ENCODE assay signal across 11 cellular contexts in genomic region chr10:30048768-30049507, GRCh38. TPM values are rescaled to one million over a fixed set of nuclear protein-coding genes. Genes with fewer than 3 reads are reported as not detected.
DNase-seq lines count a peak whose midpoint lies in the region; ATAC-seq and TF ChIP-seq lines count a peak whose summit lies in the region.
"Had no signal": no experiment of that assay in that cellular context is flagged by ENCODE, and none has a peak within 500 bp of the region (broad histone marks: within the 10 kb centered on the region; RNA-seq: fewer than 3 reads in every experiment).

No MANE protein-coding gene starts in this region.

- peaks cover 23% of the 10 kb centered on the region for H3K4me1 Mint-ChIP-seq in activated T-cell treated with anti-CD3 and anti-CD28 coated beads, Interleukin-2, amount 50 U/mL, for 72 hours (ENCODE audit: low read depth)
- H3K4me1 Mint-ChIP-seq in activated T-cell treated with anti-CD3 and anti-CD28 coated beads, Interleukin-2, amount 50 U/mL, for 24 hours (ENCODE audit: low read depth), result peaks cover 18% of the 10 kb centered on the region
- H3K4me1 Mint-ChIP-seq in T-helper 17 cell, result peaks cover 19% of the 10 kb centered on the region

- no peak for DNase-seq in activated T-cell treated with anti-CD3 and anti-CD28 coated beads, Interleukin-2, amount 50 U/mL, for 72 hours
- DNase-seq in activated T-cell treated with anti-CD3 and anti-CD28 coated beads, Interleukin-2, amount 50 U/mL, for 24 hours, result no peak
- DNase-seq in T-helper 17 cell (no peak), right atrium auricular region (ENCODE audit: low spot score) (peak; percentile 56), thyroid gland (peak in 1 of 2 donors; percentile 20), dorsolateral prefrontal cortex (no peak), GM03348 (ENCODE audit: low spot score) (no peak), suprapubic skin (ENCODE audit: low spot score in 2 of 2) (no peak)
- DNase-seq: amygdala, NCI-H1930, PC-3 had no signal

- no peaks in the 10 kb centered on the region for H3K36me3 Mint-ChIP-seq in activated T-cell treated with anti-CD3 and anti-CD28 coated beads, Interleukin-2, amount 50 U/mL, for 72 hours (ENCODE audit: insufficient read depth in 2 of 2)
- H3K36me3 Mint-ChIP-seq in activated T-cell treated with anti-CD3 and anti-CD28 coated beads, Interleukin-2, amount 50 U/mL, for 24 hours (ENCODE audit: low read depth), result no peaks in the 10 kb centered on the region
- peaks cover 3% of the 10 kb centered on the region for H3K36me3 Mint-ChIP-seq in T-helper 17 cell (ENCODE audit: low read depth)

- H3K27me3 ChIP-seq in right atrium auricular region (no peaks in the 10 kb centered on the region), thyroid gland (no peaks in the 10 kb centered on the region), dorsolateral prefrontal cortex (peaks cover 0 to 26% (median 0%) of the 10 kb centered on the region in 45 donors), suprapubic skin (no peaks in the 10 kb centered on the region)

- TF ChIP-seq POLR2A in thyroid gland (IDR thresholded peaks at IDR 0.05), result no peak
- TF ChIP-seq POLR2A in suprapubic skin (IDR thresholded peaks at IDR 0.05), result no peak

- peaks cover 0 to 56% of the 10 kb centered on the region in 2 donors for H3K4me1 ChIP-seq in right atrium auricular region
- peaks cover 13 to 23% of the 10 kb centered on the region in 2 donors for H3K4me1 ChIP-seq in thyroid gland
- H3K4me1 ChIP-seq in suprapubic skin, result no peaks in the 10 kb centered on the region

- peak overlapping the region; percentile 65 to 68 for H3K4me3 Mint-ChIP-seq in activated T-cell treated with anti-CD3 and anti-CD28 coated beads, Interleukin-2, amount 50 U/mL, for 72 hours
- no peak overlapping the region for H3K4me3 Mint-ChIP-seq in activated T-cell treated with anti-CD3 and anti-CD28 coated beads, Interleukin-2, amount 50 U/mL, for 24 hours
- peak overlapping the region; percentile 54 for H3K4me3 Mint-ChIP-seq in T-helper 17 cell

- no peak overlapping the region for H3K4me3 ChIP-seq in right atrium auricular region
- no peak overlapping the region for H3K4me3 ChIP-seq in thyroid gland (replicated peaks in 1 of 3)
- peak overlapping the region in 1 of 59 donors; percentile 15 for H3K4me3 ChIP-seq in dorsolateral prefrontal cortex
- no peak overlapping the region for H3K4me3 ChIP-seq in suprapubic skin

- TF ChIP-seq CTCF in right atrium auricular region (IDR thresholded peaks at IDR 0.05) (no peak), thyroid gland (IDR thresholded peaks at IDR 0.05) (no peak), dorsolateral prefrontal cortex (IDR thresholded peaks at IDR 0.05 in 54 of 56, conservative IDR thresholded peaks at IDR 0.05 in 2 of 56; ENCODE audit: low read depth in 1 of 56, partially characterized antibody in 56 of 56) (no peak), suprapubic skin (IDR thresholded peaks at IDR 0.05) (no peak)

- peaks cover 77% of the 10 kb centered on the region for H3K27me3 Mint-ChIP-seq in activated T-cell treated with anti-CD3 and anti-CD28 coated beads, Interleukin-2, amount 50 U/mL, for 72 hours (ENCODE audit: low read depth)
- H3K27me3 Mint-ChIP-seq in activated T-cell treated with anti-CD3 and anti-CD28 coated beads, Interleukin-2, amount 50 U/mL, for 24 hours, result peaks cover 77% of the 10 kb centered on the region
- H3K27me3 Mint-ChIP-seq in T-helper 17 cell, result peaks cover 82% of the 10 kb centered on the region

- H3K36me3 ChIP-seq in right atrium auricular region (peaks cover 23% of the 10 kb centered on the region), thyroid gland (peaks cover 0 to 7% of the 10 kb centered on the region in 2 donors), suprapubic skin (peaks cover 10% of the 10 kb centered on the region)

- ATAC-seq in activated T-cell treated with anti-CD3 and anti-CD28 coated beads, Interleukin-2, amount 50 U/mL, for 72 hours (replicated peaks in 1 of 2), result no peak
- no peak for ATAC-seq in T-helper 17 cell
- ATAC-seq: PC-3 had no signal

- no peak overlapping the region for H3K27ac Mint-ChIP-seq in activated T-cell treated with anti-CD3 and anti-CD28 coated beads, Interleukin-2, amount 50 U/mL, for 72 hours
- H3K27ac Mint-ChIP-seq in activated T-cell treated with anti-CD3 and anti-CD28 coated beads, Interleukin-2, amount 50 U/mL, for 24 hours, result no peak overlapping the region
- no peak overlapping the region for H3K27ac Mint-ChIP-seq in T-helper 17 cell

- 81 to 87% methylated on average over 17 to 18 of the region's 18 CpGs for WGBS in thyroid gland, 2 donors
- 71% methylated on average over 18 of the region's 18 CpGs for WGBS in suprapubic skin

- no peaks in the 10 kb centered on the region for H3K9me3 ChIP-seq in T-helper 17 cell (ENCODE audit: control insufficient read depth, low read length, poor library complexity, severe bottlenecking)
- H3K9me3 ChIP-seq in right atrium auricular region, result no peaks in the 10 kb centered on the region
- H3K9me3 ChIP-seq in thyroid gland, result no peaks in the 10 kb centered on the region
- no peaks in the 10 kb centered on the region for H3K9me3 ChIP-seq in suprapubic skin

- no peak for TF ChIP-seq EP300 in suprapubic skin (IDR thresholded peaks at IDR 0.05)

- intact Hi-C loops in thyroid gland (cut with DNase I) (no loop called here), dorsolateral prefrontal cortex (cut with DNase I) (no loop called here)

- H3K27ac ChIP-seq in right atrium auricular region (peak overlapping the region; percentile 15 to 57), thyroid gland (peak overlapping the region in 2 of 3 donors; percentile 17 to 39), dorsolateral prefrontal cortex (peak overlapping the region in 19 of 59 donors; percentile 8 to 74 (median 33)), suprapubic skin (no peak overlapping the region)

- no peaks in the 10 kb centered on the region for H3K9me3 Mint-ChIP-seq in activated T-cell treated with anti-CD3 and anti-CD28 coated beads, Interleukin-2, amount 50 U/mL, for 72 hours
- no peaks in the 10 kb centered on the region for H3K9me3 Mint-ChIP-seq in activated T-cell treated with anti-CD3 and anti-CD28 coated beads, Interleukin-2, amount 50 U/mL, for 24 hours

RNA-seq across cellular contexts. Expression of gene JCAD, which starts 10.4 kb away (rescaled TPM):
- under 1 TPM; 0.05 to 0.29 TPM for total RNA-seq in activated T-cell treated with anti-CD3 and anti-CD28 coated beads, Interleukin-2, amount 50 U/mL, for 72 hours
- total RNA-seq in T-helper 17 cell (under 1 TPM in 1 of 2 donors, not detected in 1; 0.23 TPM), right atrium auricular region (10 to 100 TPM; 34.1 to 39.8 TPM), thyroid gland (10 to 100 TPM; 26.6 to 38.5 (median 28.1) TPM), dorsolateral prefrontal cortex (10 to 100 TPM; 15.5 to 74.8 (median 44.0) TPM), suprapubic skin (10 to 100 TPM in 1 of 4 donors, 1 to 10 TPM in 3; 2.6 to 10.1 (median 6.8) TPM)
